Comparison of ENCODE assay signal across 21 cellular contexts in the genomic region with DNA sequence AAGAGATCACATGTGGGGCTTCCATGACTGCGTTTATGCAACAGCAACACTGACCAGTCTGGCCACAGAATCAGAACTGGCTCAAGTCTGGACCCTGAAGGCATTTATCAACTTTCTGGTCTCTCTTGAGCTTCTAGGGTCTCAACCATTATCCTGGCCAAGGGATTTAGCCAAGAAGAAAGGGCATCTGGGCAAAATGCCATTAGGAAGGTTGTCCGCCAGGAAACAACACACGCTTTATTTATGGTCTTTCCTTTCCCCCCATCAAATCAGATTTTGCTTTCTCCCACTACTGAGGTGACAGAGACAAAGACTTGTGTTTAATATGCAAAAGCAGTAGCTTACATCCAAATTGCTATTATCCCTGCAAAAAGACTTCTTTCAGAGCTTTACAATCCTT.
DNase-seq lines count a peak whose midpoint lies in the region; ATAC-seq lines count a peak whose summit lies in the region.
"Had no signal": no experiment of that assay in that cellular context is flagged by ENCODE, and none has a peak within 500 bp of the region (broad histone marks: within the 10 kb centered on the region; RNA-seq: fewer than 3 reads in every experiment).

No MANE protein-coding gene starts in this region.

- H2BK5ac ChIP-seq in neuronal stem cell (ENCODE audit: low read length) = no peak overlapping the region

- DNase-seq in G401 (ENCODE audit: low spot score) = peak; percentile 8
- peak; percentile 25 for DNase-seq in NCI-H82 (lab: John Stamatoyannopoulos, UW)
- peak; percentile 17 for DNase-seq in dermis blood vessel endothelial cell
- no peak for DNase-seq in neuronal stem cell (ENCODE audit: low spot score)
- DNase-seq in GM03348 (ENCODE audit: low spot score) = no peak
- no peak for DNase-seq in HT-29 (ENCODE audit: low spot score)
- DNase-seq: CD4-positive, CD25-positive, alpha-beta regulatory T cell; COR-L47; DMS79; H7; Kasumi-1; MG63; NCI-H1436 treated with DMSO at 0.1 percent for 48 hours; NCI-H1930; NCI-H226; NCI-H510A treated with DMSO at 0.1 percent for 48 hours; NCI-H748 treated with DMSO at 0.1 percent for 48 hours had no signal

- H3K4me1 ChIP-seq in neuronal stem cell (ENCODE audit: control insufficient read depth in 2 of 2, insufficient read depth in 1 of 2, low read depth in 1 of 2, low read length in 2 of 2) = peaks cover 0 to 2% of the 10 kb centered on the region in 2 donors

- no peak overlapping the region for H3K23ac ChIP-seq in neuronal stem cell (ENCODE audit: low read depth, low read length, poor library complexity)

- no peak overlapping the region for H2BK15ac ChIP-seq in neuronal stem cell (ENCODE audit: low read length)

- no peak overlapping the region for H3K18ac ChIP-seq in neuronal stem cell (ENCODE audit: low read length)

- H3K79me1 ChIP-seq in neuronal stem cell (ENCODE audit: low read depth, low read length) = no peaks in the 10 kb centered on the region

- no peaks in the 10 kb centered on the region for H3K9me3 ChIP-seq in neuronal stem cell (replicated peaks in 1 of 2; ENCODE audit: control insufficient read depth in 2 of 2, insufficient read depth in 1 of 2, low read depth in 1 of 2, low read length in 2 of 2)
- H3K9me3 ChIP-seq: MG63, SJSA1 had no signal

- no peak for ATAC-seq in HG03520 (IDR thresholded peaks at IDR 0.05; ENCODE audit: unreplicated experiment)
- ATAC-seq: GM12878, Right ventricle myocardium inferior had no signal

- H3K27me3 ChIP-seq in neuronal stem cell (ENCODE audit: control insufficient read depth in 3 of 3, insufficient read depth in 3 of 3, low read depth in 1 of 3, low read length in 3 of 3) = no peaks in the 10 kb centered on the region
- H3K27me3 ChIP-seq: MG63, SJSA1 had no signal

- H2BK12ac ChIP-seq in neuronal stem cell (ENCODE audit: low read length) = no peak overlapping the region

- H3K4ac ChIP-seq in neuronal stem cell (ENCODE audit: low read length) = no peak overlapping the region

- H4K8ac ChIP-seq in neuronal stem cell (ENCODE audit: low read depth, low read length) = no peak overlapping the region

- H3K9ac ChIP-seq in neuronal stem cell (ENCODE audit: low read depth, low read length, poor library complexity) = no peak overlapping the region

- H2BK120ac ChIP-seq in neuronal stem cell (ENCODE audit: low read depth, low read length) = no peak overlapping the region

- H3K14ac ChIP-seq in neuronal stem cell (ENCODE audit: low read length) = no peak overlapping the region

- no peak overlapping the region for H2AK5ac ChIP-seq in neuronal stem cell (ENCODE audit: low read depth, low read length)

- H3K36me3 ChIP-seq in neuronal stem cell (replicated peaks in 1 of 2; ENCODE audit: control insufficient read depth in 2 of 2, insufficient read depth in 2 of 2, low read length in 2 of 2) = no peaks in the 10 kb centered on the region
- H3K36me3 ChIP-seq: MG63, SJSA1 had no signal

- H2AFZ ChIP-seq in neuronal stem cell (ENCODE audit: low read length) = no peak overlapping the region

- H3K4me2 ChIP-seq in neuronal stem cell (ENCODE audit: insufficient read depth, low read length, poor library complexity, severe bottlenecking) = no peak overlapping the region

- H4K91ac ChIP-seq in neuronal stem cell (ENCODE audit: low read depth, low read length, poor library complexity) = peak overlapping the region; percentile 53

- no CpG with 5 or more reads among the region's 3 CpGs for WGBS in neuronal stem cell (ENCODE audit: extremely low coverage in 2 of 2, insufficient read length in 2 of 2, insufficient replicate concordance in 1 of 2), 2 donors

- no peak overlapping the region for H3K4me3 ChIP-seq in neuronal stem cell (ENCODE audit: low read length in 2 of 2)
- H3K4me3 ChIP-seq: GM12878, MG63, SJSA1 had no signal

- in situ Hi-C loops in G401 (cut with HindIII; ENCODE audit: low sequenced_read_pairs) = no loop called here

- H3K27ac ChIP-seq in neuronal stem cell (replicated peaks; ENCODE audit: low read length) = no peak overlapping the region
- H3K27ac ChIP-seq: SJSA1 had no signal

Comparison
In these comparisons a context has a peak if more than half of its experiments do, and no peak if none do; other contexts are left out.
1. DNase-seq: peak in G401 (single experiment), NCI-H82 (single experiment) and dermis blood vessel endothelial cell (single experiment); none in neuronal stem cell (single experiment), GM03348 (single experiment) and HT-29 (single experiment).